In genomic region chr5:150448960-150449490, GRCh38 we compare ENCODE assay signal across 8 cellular contexts. TPM values are rescaled to one million over a fixed set of nuclear protein-coding genes. Genes with fewer than 3 reads are reported as not detected.
DNase-seq lines count a peak whose midpoint lies in the region; ATAC-seq and TF ChIP-seq lines count a peak whose summit lies in the region.

No MANE protein-coding gene starts in this region.

- H3K4me3 ChIP-seq in NB4 (ENCODE audit: low read depth, low read length) (peak overlapping the region; percentile 95), duodenal mucosa (ENCODE audit: low read depth in 1 of 2, low read length in 2 of 2) (peak overlapping the region; percentile 77 to 95), muscle layer of duodenum (ENCODE audit: low read depth in 1 of 2, low read length in 2 of 2) (peak overlapping the region; percentile 77 to 97)

- H3K9me3 ChIP-seq in duodenal mucosa (ENCODE audit: control insufficient read depth in 1 of 2, low read length in 2 of 2) (no peaks in the 10 kb centered on the region), muscle layer of duodenum (ENCODE audit: control insufficient read depth in 1 of 2, low read length in 2 of 2) (no peaks in the 10 kb centered on the region)

- H3K27ac ChIP-seq in duodenal mucosa (ENCODE audit: low read depth, low read length) (peak overlapping the region; percentile 98), muscle layer of duodenum (ENCODE audit: low read length) (peak overlapping the region; percentile 97)

- no peak for TF ChIP-seq POLR2A in NB4 (IDR thresholded peaks at IDR 0.05; ENCODE audit: extremely low read depth, insufficient read length)

- DNase-seq in Daoy (ENCODE audit: low read depth) (peak; percentile 26), NB4 (ENCODE audit: low read depth) (no peak), NCI-H1694 (lab: John Stamatoyannopoulos, UW) (no peak)

- H3K4me1 ChIP-seq in duodenal mucosa (ENCODE audit: control insufficient read depth in 1 of 2, insufficient read depth in 2 of 2, low read length in 2 of 2) (peaks cover 19 to 22% of the 10 kb centered on the region in 2 donors), muscle layer of duodenum (ENCODE audit: control insufficient read depth in 1 of 2, insufficient read depth in 2 of 2, low read length in 2 of 2) (peaks cover 12 to 24% of the 10 kb centered on the region in 2 donors)

- H3K27me3 ChIP-seq in duodenal mucosa (ENCODE audit: control insufficient read depth in 1 of 2, insufficient read depth in 2 of 2, low read length in 2 of 2) (no peaks in the 10 kb centered on the region), muscle layer of duodenum (ENCODE audit: low read depth, low read length) (no peaks in the 10 kb centered on the region)

- no peak for TF ChIP-seq CTCF in NB4 (IDR thresholded peaks at IDR 0.05; ENCODE audit: low read depth, low read length)

- peaks cover 30 to 40% of the 10 kb centered on the region in 2 donors for H3K36me3 ChIP-seq in duodenal mucosa (ENCODE audit: control insufficient read depth in 1 of 2, insufficient read depth in 2 of 2, low read length in 2 of 2)
- peaks cover 38 to 39% of the 10 kb centered on the region in 2 donors for H3K36me3 ChIP-seq in muscle layer of duodenum (ENCODE audit: control insufficient read depth in 1 of 2, insufficient read depth in 2 of 2, low read length in 2 of 2)

- H3K9ac ChIP-seq in duodenal mucosa (ENCODE audit: low read depth in 1 of 2, low read length in 2 of 2): peak overlapping the region; percentile 92 to 98

- no peak for ATAC-seq in GM18867 (IDR thresholded peaks at IDR 0.05; ENCODE audit: unreplicated experiment)
- ATAC-seq in GM19395 (IDR thresholded peaks at IDR 0.05; ENCODE audit: unreplicated experiment): no peak
- ATAC-seq in GM18519 (IDR thresholded peaks at IDR 0.05; ENCODE audit: low FRiP score, unreplicated experiment): no peak

RNA-seq across cellular contexts. Expression of gene RPS14, which starts 0.5 kb away (rescaled TPM):
- 6,432 and 6,529 TPM in 2 replicates for total RNA-seq in Daoy (2014; rRNA removed; shearing (Covaris generic))

RNA-seq across cellular contexts. Expression of gene CD74, which starts 36.3 kb away (rescaled TPM):
- not detected in 2 replicates for total RNA-seq in Daoy (2014; rRNA removed; shearing (Covaris generic))

RNA-seq across cellular contexts. Expression of gene NDST1, which starts 58.9 kb away (rescaled TPM):
- total RNA-seq in Daoy (2014; rRNA removed; shearing (Covaris generic)): 16.1 and 34.7 TPM in 2 replicates
